Comparison of ENCODE assay signal across 35 cellular contexts in genomic region chrX:125152011-125152410, GRCh38.
DNase-seq lines count a peak whose midpoint lies in the region; ATAC-seq, FAIRE-seq and TF ChIP-seq lines count a peak whose summit lies in the region.
"Had no signal": no experiment of that assay in that cellular context is flagged by ENCODE, and none has a peak within 500 bp of the region (broad histone marks: within the 10 kb centered on the region; RNA-seq: fewer than 3 reads in every experiment).

No MANE protein-coding gene starts in this region.

- H3K9me3 ChIP-seq in PC-9 (ENCODE audit: insufficient read depth, low read depth): no peaks in the 10 kb centered on the region
- H3K9me3 ChIP-seq in K562 (replicated peaks; ENCODE audit: control insufficient read depth, insufficient read depth, low read depth, low read length): no peaks in the 10 kb centered on the region; the same call in 1 of the 2 replicates
- no peaks in the 10 kb centered on the region for H3K9me3 ChIP-seq in pancreas
- no peaks in the 10 kb centered on the region for H3K9me3 ChIP-seq in mesenchymal stem cell (ENCODE audit: control insufficient read depth, low read length)
- H3K9me3 ChIP-seq: A549, BE2C, BLaER1, Caco-2 had no signal

- no peak overlapping the region for H3K14ac ChIP-seq in mesenchymal stem cell (ENCODE audit: low read length in 2 of 2)

- H2AFZ ChIP-seq in PC-9 (no peak overlapping the region), K562 (ENCODE audit: low read depth, low read length) (no peak overlapping the region), mesenchymal stem cell (ENCODE audit: low read depth, low read length) (no peak overlapping the region)

- TF ChIP-seq RAD21 in K562 (CRISPR knock-in tag; conservative IDR thresholded peaks at IDR 0.05 in 1 of 2, IDR thresholded peaks at IDR 0.05 in 1 of 2): no peak

- H3K79me1 ChIP-seq in mesenchymal stem cell (replicated peaks; ENCODE audit: low read length, poor library complexity, severe bottlenecking): no peaks in the 10 kb centered on the region

- H3K18ac ChIP-seq in mesenchymal stem cell (ENCODE audit: low read depth in 1 of 2, low read length in 2 of 2): no peak overlapping the region

- H3K27ac ChIP-seq in PC-9 (no peak overlapping the region), K562 (ENCODE audit: extremely low read depth, low read depth, low read length) (no peak overlapping the region; the same call in 2 of the 3 replicates), pancreas (no peak overlapping the region), mesenchymal stem cell (ENCODE audit: low read length, poor library complexity, severe bottlenecking) (no peak overlapping the region)
- H3K27ac ChIP-seq: 22Rv1; A549; BLaER1; BLaER1 treated with 17β-estradiol and CSF1 and Interleukin-3, amounts not matched to agents 10 nM and 100 nM; C4-2B had no signal

- ATAC-seq in K562 (peak; percentile 8), pancreas (no peak), GM18517 (IDR thresholded peaks at IDR 0.05; ENCODE audit: unreplicated experiment) (no peak), HG03457 (IDR thresholded peaks at IDR 0.05; ENCODE audit: unreplicated experiment) (no peak), HG03439 (IDR thresholded peaks at IDR 0.05; ENCODE audit: unreplicated experiment) (no peak)
- ATAC-seq: A549; CD8-positive, alpha-beta T cell had no signal

- no peak overlapping the region for H3K23ac ChIP-seq in mesenchymal stem cell (ENCODE audit: low read length in 2 of 2)

- H3K4me1 ChIP-seq in PC-9 (replicated peaks; ENCODE audit: insufficient read depth) (peaks cover 10% of the 10 kb centered on the region), K562 (replicated peaks in 1 of 2; ENCODE audit: control insufficient read depth in 2 of 2, insufficient read depth in 2 of 2, low read length in 2 of 2) (no peaks in the 10 kb centered on the region; a peak in 2 of 5 replicates), pancreas (no peaks in the 10 kb centered on the region), mesenchymal stem cell (ENCODE audit: control insufficient read depth, insufficient read depth, low read depth, low read length) (no peaks in the 10 kb centered on the region)
- H3K4me1 ChIP-seq: A549; BE2C; BLaER1; BLaER1 treated with 17β-estradiol and CSF1 and Interleukin-3, amounts not matched to agents 10 nM and 100 nM; Caco-2 had no signal

- in situ Hi-C loops in K562 (cut with MboI): no loop called here

- no peaks in the 10 kb centered on the region for H3F3A ChIP-seq in PC-9 (ENCODE audit: insufficient read depth, low read depth)

- CTCF ChIA-PET in PC-9 (lab: Charles Lee) (no interaction called here), K562 (lab: Yijun Ruan, JAX; ENCODE audit: low intra/inter-chr PET ratio) (no interaction called here)

- no peak overlapping the region for H3K4ac ChIP-seq in mesenchymal stem cell (ENCODE audit: low read depth in 1 of 2, low read length in 2 of 2)

- no peak overlapping the region for H2BK120ac ChIP-seq in mesenchymal stem cell (ENCODE audit: low read depth, low read length)

- H3K4me3 ChIP-seq in PC-9 (no peak overlapping the region), K562 (peak overlapping the region; percentile 43), pancreas (no peak overlapping the region), mesenchymal stem cell (ENCODE audit: insufficient read depth in 1 of 2, low read depth in 1 of 2, low read length in 2 of 2) (no peak overlapping the region)
- H3K4me3 ChIP-seq: A549; BLaER1; BLaER1 treated with 17β-estradiol and CSF1 and Interleukin-3, amounts not matched to agents 10 nM and 100 nM had no signal

- TF ChIP-seq CTCF in PC-9 (conservative IDR thresholded peaks at IDR 0.05): no peak
- no peak for TF ChIP-seq CTCF in K562 (IDR thresholded peaks at IDR 0.05 in 2 of 3, conservative IDR thresholded peaks at IDR 0.05 in 1 of 3; ENCODE audit: insufficient read depth in 2 of 3, low read depth in 1 of 3, low read length in 3 of 3)
- TF ChIP-seq CTCF in pancreas (IDR thresholded peaks at IDR 0.05): no peak

- H4K8ac ChIP-seq in mesenchymal stem cell (ENCODE audit: low read length): no peak overlapping the region

- H3K9ac ChIP-seq in K562 (ENCODE audit: insufficient read depth in 1 of 2, low read depth in 2 of 2, low read length in 2 of 2) (peak overlapping the region in 1 of 2 experiments; percentile 74; a peak in 2 of 4 replicates), mesenchymal stem cell (ENCODE audit: low read length) (no peak overlapping the region)
- H3K9ac ChIP-seq: BLaER1; BLaER1 treated with 17β-estradiol and CSF1 and Interleukin-3, amounts not matched to agents 10 nM and 100 nM had no signal

- no peaks in the 10 kb centered on the region for H3K9me2 ChIP-seq in PC-9 (ENCODE audit: insufficient read depth)

- H4K20me1 ChIP-seq in PC-9 (ENCODE audit: insufficient read depth) (no peaks in the 10 kb centered on the region), K562 (replicated peaks; ENCODE audit: control insufficient read depth, insufficient read depth, low read length) (no peaks in the 10 kb centered on the region)
- H4K20me1 ChIP-seq: BLaER1 had no signal

- H3K27me3 ChIP-seq in PC-9 (ENCODE audit: insufficient read depth, low read depth): no peaks in the 10 kb centered on the region
- H3K27me3 ChIP-seq in K562 (ENCODE audit: control insufficient read depth in 2 of 2, insufficient read depth in 2 of 2, low read length in 2 of 2): no peaks in the 10 kb centered on the region
- no peaks in the 10 kb centered on the region for H3K27me3 ChIP-seq in pancreas
- H3K27me3 ChIP-seq in mesenchymal stem cell (ENCODE audit: control insufficient read depth in 1 of 2, insufficient read depth in 1 of 2, low read length in 2 of 2): no peaks in the 10 kb centered on the region
- H3K27me3 ChIP-seq: BE2C had no signal

- H2AK5ac ChIP-seq in mesenchymal stem cell (ENCODE audit: low read length, severe bottlenecking): no peak overlapping the region

- no peak overlapping the region for H2BK15ac ChIP-seq in mesenchymal stem cell (ENCODE audit: low read depth, poor library complexity, severe bottlenecking)

- H4K91ac ChIP-seq in mesenchymal stem cell (ENCODE audit: low read length): no peak overlapping the region

- no peak overlapping the region for H2BK12ac ChIP-seq in mesenchymal stem cell (ENCODE audit: low read length in 2 of 2)

- H3K9me1 ChIP-seq in K562 (ENCODE audit: control insufficient read depth, insufficient read depth, low read length): no peaks in the 10 kb centered on the region

- H3K4me2 ChIP-seq in PC-9 (peak overlapping the region; percentile 83; the same call in 1 of the 2 replicates), K562 (ENCODE audit: insufficient read depth, low read length) (peak overlapping the region; percentile 61), mesenchymal stem cell (ENCODE audit: low read length, poor library complexity, severe bottlenecking) (no peak overlapping the region)
- H3K4me2 ChIP-seq: A549; BLaER1; BLaER1 treated with 17β-estradiol and CSF1 and Interleukin-3, amounts not matched to agents 10 nM and 100 nM had no signal

- H3K79me2 ChIP-seq in PC-9 (ENCODE audit: low read depth) (no peaks in the 10 kb centered on the region), K562 (ENCODE audit: control insufficient read depth, insufficient read depth, low read length) (peaks cover 48% of the 10 kb centered on the region)

- WGBS in K562 (ENCODE audit: insufficient coverage, low coverage, missing lambda C conversion rate): 17% methylated on average over 2 of the region's 2 CpGs
- WGBS in pancreas, 2 donors: 62 to 78% methylated on average over 2 of the region's 2 CpGs
- WGBS in mesenchymal stem cell: 95% methylated on average over 2 of the region's 2 CpGs

- H2BK5ac ChIP-seq in mesenchymal stem cell (ENCODE audit: low read depth, low read length, poor library complexity, severe bottlenecking): no peak overlapping the region

- BruUV-seq in PC-9 (replicated peaks; lab: Mats Ljungman, UMichigan) (no TSS peak), K562 (replicated peaks; lab: Mats Ljungman, UMichigan) (no TSS peak)

- intact Hi-C loops in PC-9 (cut with micrococcal nuclease; ENCODE audit: unreplicated experiment) (no loop called here), K562 (cut with micrococcal nuclease) (loop anchor here (5.0 kb wide), 1 partner anchor 45 kb away; no protein-coding TSS in a partner anchor), pancreas (cut with DNase I) (no loop called here)

- no peaks in the 10 kb centered on the region for H3K36me3 ChIP-seq in PC-9 (ENCODE audit: low read depth)
- H3K36me3 ChIP-seq in K562 (ENCODE audit: control insufficient read depth, insufficient read depth, low read length): peaks cover 3% of the 10 kb centered on the region; the same call in 2 of the 3 replicates
- H3K36me3 ChIP-seq in pancreas: no peaks in the 10 kb centered on the region
- H3K36me3 ChIP-seq in mesenchymal stem cell (ENCODE audit: control insufficient read depth in 1 of 2, insufficient read depth in 2 of 2, low read depth in 1 of 2, low read length in 2 of 2): no peaks in the 10 kb centered on the region
- H3K36me3 ChIP-seq: BE2C; BLaER1; BLaER1 treated with 17β-estradiol and CSF1 and Interleukin-3, amounts not matched to agents 10 nM and 100 nM had no signal

- TF ChIP-seq POLR2A in K562 (conservative IDR thresholded peaks at IDR 0.05): no peak

- TF ChIP-seq EP300 in K562 (IDR thresholded peaks at IDR 0.05; ENCODE audit: low read length): no peak

- DNase-seq in PC-9 (no peak), K562 (ENCODE audit: extremely low read depth in 1 of 4, low spot score in 3 of 4) (no peak), frontal cortex (ENCODE audit: low spot score in 2 of 2) (no peak), pancreas (no peak), mesenchymal stem cell (no peak)
- DNase-seq: 8988T; ACHN; AML-193; BE2C; C1 segment of cervical spinal cord; Caco-2; Calu3; CD4-positive, alpha-beta memory T cell; CD4-positive, alpha-beta T cell; CD4-positive, CD25-positive, alpha-beta regulatory T cell; CD8-positive, alpha-beta memory T cell; CD8-positive, alpha-beta T cell; COR-L47; DMS 273 treated with DMSO at 0.1 percent for 48 hours; DMS153; DMS53; DMS79; DMS79 treated with DMSO at 0.1 percent for 48 hours; DND-41; EL had no signal

- POLR2A ChIA-PET in PC-9 (lab: Charles Lee; ENCODE audit: unreplicated experiment) (no interaction called here), K562 (lab: Yijun Ruan, JAX) (interaction anchor here (0.7 kb wide), 1 partner anchor 12 kb away, joined by 3 read pairs; no protein-coding TSS in a partner anchor)

- FAIRE-seq in K562 (lab: Jason Lieb, UNC) (no peak), frontal cortex (lab: Jason Lieb, UNC) (peak; percentile 42), pancreas (lab: Jason Lieb, UNC) (peak; percentile 68)
- FAIRE-seq: A204.1, A549, D721Med had no signal

TF ChIP-seq in K562, 482 proteins besides CTCF, POLR2A, EP300 and RAD21 (continues in another document):
- peak; percentile 56; the same call in 1 of the 2 replicates for TF ChIP-seq BCOR (IDR thresholded peaks at IDR 0.05)
